ENCODE assay signal across 17 cellular contexts in the genomic region with DNA sequence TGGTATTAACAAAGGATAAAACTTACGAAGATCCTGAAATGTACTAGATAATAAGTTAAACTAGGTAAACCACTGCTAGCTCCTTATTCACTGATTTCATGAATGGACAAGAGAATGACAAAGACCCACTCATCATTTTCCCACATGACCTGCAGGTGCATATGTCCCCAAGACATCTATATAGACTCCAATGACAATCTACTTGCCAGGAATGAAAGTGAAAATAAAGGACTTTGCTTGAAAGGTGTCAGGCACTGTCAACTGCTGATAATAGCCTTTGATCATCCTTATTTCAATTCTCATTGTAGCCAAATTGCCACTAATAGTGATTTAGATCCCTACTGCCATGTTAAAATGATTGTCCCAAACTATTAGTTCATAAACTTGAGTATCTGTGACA.
"Had no signal": no experiment of that assay in that cellular context is flagged by ENCODE, and none has a peak within 500 bp of the region (broad histone marks: within the 10 kb centered on the region; RNA-seq: fewer than 3 reads in every experiment).

No MANE protein-coding gene starts in this region.

- ATAC-seq: Panc1 had no signal

- H3K27ac ChIP-seq: RWPE1 had no signal

- DNase-seq: KBM-7, NCI-H1092, NCI-H1105 treated with DMSO at 0.1 percent for 48 hours, NCI-H1417 treated with DMSO at 0.1 percent for 48 hours, NCI-H146, NCI-H1694 treated with DMSO at 0.1 percent for 48 hours, NCI-H1930, NCI-H2081, NCI-H2107, NCI-H2227 treated with DMSO at 0.1 percent for 48 hours, NCI-H524, NCI-H526 treated with DMSO at 0.1 percent for 48 hours, NCI-H748 treated with DMSO at 0.1 percent for 48 hours, SHP77, T-helper 1 cell had no signal
